ENCODE assay signal across 10 cellular contexts in the genomic region with DNA sequence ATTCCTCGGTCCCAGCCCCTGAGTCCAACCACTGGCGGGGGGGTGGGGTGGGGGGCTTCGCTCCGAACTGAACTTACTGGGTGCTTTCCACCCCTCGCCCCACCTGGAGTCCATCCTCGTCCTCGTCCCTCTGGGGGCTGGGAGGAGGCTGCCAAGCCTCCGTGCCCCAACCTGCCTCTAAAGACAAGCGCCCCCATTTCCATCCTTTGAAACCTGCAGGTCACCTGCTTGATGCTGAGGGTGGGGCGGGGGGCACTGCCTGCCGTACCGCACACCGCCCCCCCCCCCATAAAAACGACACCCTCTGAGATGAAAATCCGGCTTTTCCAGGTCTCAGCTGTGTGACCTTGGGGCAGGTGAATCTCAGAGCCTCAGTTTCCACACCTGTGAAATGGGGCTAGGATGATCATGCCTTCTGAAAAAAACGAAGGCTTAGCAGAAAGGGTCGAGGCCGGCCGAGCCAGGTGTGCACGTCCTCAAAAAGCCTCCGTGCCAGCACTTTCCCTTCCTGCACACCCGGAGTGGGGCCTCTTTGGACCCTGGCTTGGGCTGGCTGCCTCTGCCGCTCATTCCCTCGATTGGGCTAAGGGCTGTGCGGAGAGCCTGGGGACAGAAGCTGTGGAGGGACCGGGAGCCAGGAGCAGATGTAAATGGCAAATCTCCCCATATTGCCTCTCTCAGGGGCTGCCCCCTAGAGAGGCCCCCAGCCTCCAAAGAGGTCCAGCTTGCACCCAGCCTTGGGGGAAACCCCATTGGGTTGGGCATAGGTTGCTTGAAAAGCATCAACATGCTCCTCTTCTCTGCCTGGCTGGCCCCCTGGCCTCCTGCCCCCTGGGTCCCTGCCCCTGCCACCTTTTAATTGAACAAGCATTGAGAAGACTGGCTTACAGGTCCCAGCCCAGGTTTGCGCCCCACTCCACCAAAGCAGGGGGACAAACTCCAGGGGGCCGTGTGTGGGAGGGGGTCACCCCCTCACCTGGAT. TPM values are rescaled to one million over a fixed set of nuclear protein-coding genes. Genes with fewer than 3 reads are reported as not detected.
A peak's percentile ranks its signal among the peaks of the same experiment; 100 is the strongest.
DNase-seq lines count a peak whose midpoint lies in the region; ATAC-seq, FAIRE-seq and TF ChIP-seq lines count a peak whose summit lies in the region.
"Had no signal": no experiment of that assay in that cellular context is flagged by ENCODE, and none has a peak within 500 bp of the region (broad histone marks: within the 10 kb centered on the region; RNA-seq: fewer than 3 reads in every experiment).

No MANE protein-coding gene starts in this region.

- WGBS in H9 (ENCODE audit: extremely low coverage, insufficient read length, low lambda C conversion rate): no CpG with 5 or more reads among the region's 28 CpGs
- WGBS in smooth muscle cell (ENCODE audit: low lambda C conversion rate): 47% methylated on average over 25 of the region's 28 CpGs

- H3K9ac ChIP-seq in H9 (ENCODE audit: extremely low read depth, insufficient read length, low read length) (no peak overlapping the region), astrocyte (ENCODE audit: low read length) (no peak overlapping the region), kidney (ENCODE audit: low read length in 2 of 2) (no peak overlapping the region), smooth muscle cell (ENCODE audit: low read depth) (no peak overlapping the region)

- no peak overlapping the region for H3K23ac ChIP-seq in H9 (ENCODE audit: insufficient read length, low read depth, low read length)

- H3K27ac ChIP-seq in H9 (ENCODE audit: insufficient read length, low read depth, low read length) (no peak overlapping the region), astrocyte (ENCODE audit: low read depth, low read length) (no peak overlapping the region), kidney (ENCODE audit: low read depth in 2 of 2, low read length in 2 of 2) (no peak overlapping the region), smooth muscle cell (ENCODE audit: low read depth) (no peak overlapping the region)

- H2AFZ ChIP-seq in H9 (ENCODE audit: low read length) (no peak overlapping the region), astrocyte (ENCODE audit: low read depth, low read length) (no peak overlapping the region), smooth muscle cell (ENCODE audit: low read depth) (no peak overlapping the region)

- ATAC-seq in GM18861 (IDR thresholded peaks at IDR 0.05; ENCODE audit: unreplicated experiment): no peak
- ATAC-seq: T-cell had no signal

- H4K20me1 ChIP-seq in H9 (ENCODE audit: control insufficient read depth, insufficient read depth, insufficient read length): no peaks in the 10 kb centered on the region
- peaks cover 19% of the 10 kb centered on the region for H4K20me1 ChIP-seq in astrocyte (ENCODE audit: insufficient read depth, low read length)
- peaks cover 48% of the 10 kb centered on the region for H4K20me1 ChIP-seq in smooth muscle cell (ENCODE audit: low read depth)

- FAIRE-seq in astrocyte (lab: Jason Lieb, UNC): no peak
- no peak for FAIRE-seq in kidney (lab: Jason Lieb, UNC)
- FAIRE-seq: HTR-8/SVneo had no signal

- H2BK5ac ChIP-seq in H9 (ENCODE audit: insufficient read length, low read length): no peak overlapping the region

- H3K27me3 Mint-ChIP-seq in H9 (ENCODE audit: low read depth) (peaks cover 71% of the 10 kb centered on the region), astrocyte (ENCODE audit: low read depth, unreplicated experiment) (peaks cover 2% of the 10 kb centered on the region), endothelial cell (ENCODE audit: unreplicated experiment) (peaks cover 12% of the 10 kb centered on the region)

- H3K4ac ChIP-seq in H9 (ENCODE audit: low read depth, low read length): no peak overlapping the region

- H4K8ac ChIP-seq in H9 (replicated peaks; ENCODE audit: insufficient read length, low read depth, low read length): no peak overlapping the region

- peaks cover 8% of the 10 kb centered on the region for H3F3A ChIP-seq in smooth muscle cell (ENCODE audit: low read depth)

- H3K9me3 ChIP-seq in H9 (ENCODE audit: control insufficient read depth, low read depth, low read length): no peaks in the 10 kb centered on the region
- H3K9me3 ChIP-seq in astrocyte (ENCODE audit: insufficient read depth, low read depth, low read length): no peaks in the 10 kb centered on the region
- no peaks in the 10 kb centered on the region for H3K9me3 ChIP-seq in kidney (ENCODE audit: control insufficient read depth in 1 of 2, low read length in 2 of 2)
- H3K9me3 ChIP-seq in smooth muscle cell (replicated peaks; ENCODE audit: low read depth): no peaks in the 10 kb centered on the region

- no peak overlapping the region for H3K27ac Mint-ChIP-seq in H9
- H3K27ac Mint-ChIP-seq in astrocyte (ENCODE audit: unreplicated experiment): no peak overlapping the region
- no peak overlapping the region for H3K27ac Mint-ChIP-seq in endothelial cell (ENCODE audit: unreplicated experiment)
- H3K27ac Mint-ChIP-seq: T-cell had no signal

- H3T11ph ChIP-seq in H9 (ENCODE audit: low read length): no peak overlapping the region

- H3K36me3 ChIP-seq in astrocyte (ENCODE audit: insufficient read depth, low read length): no peaks in the 10 kb centered on the region
- no peaks in the 10 kb centered on the region for H3K36me3 ChIP-seq in kidney (ENCODE audit: control insufficient read depth in 1 of 2, insufficient read depth in 2 of 2, low read length in 2 of 2)
- H3K36me3 ChIP-seq in smooth muscle cell (ENCODE audit: low read depth): no peaks in the 10 kb centered on the region

- no peak overlapping the region for H3K14ac ChIP-seq in H9 (ENCODE audit: insufficient read depth, low read length)

- H3K4me1 Mint-ChIP-seq in H9 (peaks cover 4 to 17% of the 10 kb centered on the region in 2 experiments), astrocyte (ENCODE audit: low read depth, unreplicated experiment) (no peaks in the 10 kb centered on the region), endothelial cell (ENCODE audit: unreplicated experiment) (peaks cover 5% of the 10 kb centered on the region)

- no peak overlapping the region for H3K18ac ChIP-seq in H9 (ENCODE audit: insufficient read length, low read depth, low read length)

- intact Hi-C loops in kidney (cut with DNase I): no loop called here

- H2BK15ac ChIP-seq in H9 (ENCODE audit: low read depth, low read length): no peak overlapping the region

- TF ChIP-seq CTCF in H9 (conservative IDR thresholded peaks at IDR 0.05): no peak
- TF ChIP-seq CTCF in astrocyte (IDR thresholded peaks at IDR 0.05; ENCODE audit: insufficient read depth, low read depth, low read length): no peak
- no peak for TF ChIP-seq CTCF in kidney (IDR thresholded peaks at IDR 0.05; ENCODE audit: borderline replicate concordance, extremely low read depth, insufficient read depth)
- no peak for TF ChIP-seq CTCF in smooth muscle cell (IDR thresholded peaks at IDR 0.05; ENCODE audit: borderline replicate concordance, insufficient read depth, poor library complexity, severe bottlenecking)
- TF ChIP-seq CTCF in endothelial cell (IDR thresholded peaks at IDR 0.05; ENCODE audit: unreplicated experiment): no peak

- no peaks in the 10 kb centered on the region for H3K79me2 ChIP-seq in H9 (ENCODE audit: insufficient read depth, low read length)
- no peaks in the 10 kb centered on the region for H3K79me2 ChIP-seq in astrocyte (ENCODE audit: insufficient read depth, low read length)
- H3K79me2 ChIP-seq in smooth muscle cell (ENCODE audit: low read depth): no peaks in the 10 kb centered on the region

- no peak overlapping the region for H4K91ac ChIP-seq in H9 (ENCODE audit: insufficient read length, low read depth, low read length)

- H2BK12ac ChIP-seq in H9 (ENCODE audit: insufficient read length, low read depth, low read length): no peak overlapping the region

- no peaks in the 10 kb centered on the region for H3K9me3 Mint-ChIP-seq in H9
- H3K9me3 Mint-ChIP-seq in astrocyte (ENCODE audit: unreplicated experiment): no peaks in the 10 kb centered on the region
- H3K9me3 Mint-ChIP-seq in endothelial cell (ENCODE audit: unreplicated experiment): no peaks in the 10 kb centered on the region
- H3K9me3 Mint-ChIP-seq: T-cell had no signal

- no peak overlapping the region for H2BK120ac ChIP-seq in H9 (ENCODE audit: low read depth, low read length, poor library complexity, severe bottlenecking)

- H3K4me1 ChIP-seq in H9 (ENCODE audit: insufficient read depth, low read length) (no peaks in the 10 kb centered on the region), astrocyte (ENCODE audit: insufficient read depth, low read length) (peaks cover 19% of the 10 kb centered on the region), kidney (ENCODE audit: control insufficient read depth in 1 of 2, insufficient read depth in 1 of 2, low read depth in 1 of 2, low read length in 2 of 2) (peaks cover 0 to 6% of the 10 kb centered on the region in 2 donors), smooth muscle cell (ENCODE audit: low read depth) (peaks cover 20% of the 10 kb centered on the region)

- H3K4me3 ChIP-seq in astrocyte (ENCODE audit: insufficient read depth, low read depth, low read length) (no peak overlapping the region), kidney (ENCODE audit: low read length in 2 of 2) (no peak overlapping the region), smooth muscle cell (peak overlapping the region; percentile 63)

- H3K4me3 Mint-ChIP-seq in H9 (peak overlapping the region; percentile 49 to 74), astrocyte (ENCODE audit: unreplicated experiment) (peak overlapping the region; percentile 64), endothelial cell (ENCODE audit: unreplicated experiment) (no peak overlapping the region)

- no peak overlapping the region for H4K5ac ChIP-seq in H9 (ENCODE audit: insufficient read length, low read depth, low read length)

- H3K23me2 ChIP-seq in H9 (ENCODE audit: insufficient read length, low read depth, low read length, poor library complexity, severe bottlenecking): peaks cover 11% of the 10 kb centered on the region

- H3K36me3 Mint-ChIP-seq in H9 (ENCODE audit: insufficient read depth in 1 of 3, low read depth in 3 of 3) (no peaks in the 10 kb centered on the region), astrocyte (ENCODE audit: low read depth, unreplicated experiment) (no peaks in the 10 kb centered on the region), endothelial cell (ENCODE audit: low read depth, unreplicated experiment) (no peaks in the 10 kb centered on the region)
- H3K36me3 Mint-ChIP-seq: T-cell had no signal

- H3K56ac ChIP-seq in H9 (ENCODE audit: insufficient read length, low read depth, low read length): no peak overlapping the region

- H2BK20ac ChIP-seq in H9 (ENCODE audit: low read depth, low read length, poor library complexity, severe bottlenecking): no peak overlapping the region

- peak overlapping the region; percentile 32 for H3K4me2 ChIP-seq in H9 (ENCODE audit: insufficient read depth, insufficient read length, low read length)
- H3K4me2 ChIP-seq in astrocyte (ENCODE audit: low read length): peak overlapping the region; percentile 80
- peak overlapping the region; percentile 90 for H3K4me2 ChIP-seq in smooth muscle cell

- no peaks in the 10 kb centered on the region for H3K79me1 ChIP-seq in H9 (ENCODE audit: insufficient read depth, low read depth, low read length, poor library complexity, severe bottlenecking)

- H2AK5ac ChIP-seq in H9 (ENCODE audit: insufficient read length, low read length): no peak overlapping the region

- peak; percentile 31 for DNase-seq in H9
- DNase-seq in astrocyte (ENCODE audit: low read depth): no peak
- peak; percentile 60 for DNase-seq in kidney
- DNase-seq in smooth muscle cell (lab: John Stamatoyannopoulos, UW; ENCODE audit: unreplicated experiment): no peak
- no peak for DNase-seq in activated CD4-positive, alpha-beta T cell treated with anti-CD3 and anti-CD28 coated beads, Interleukin-2, amount 50 U/mL, for 48 hours
- no peak for DNase-seq in endothelial cell (ENCODE audit: low spot score)
- DNase-seq: effector CD8-positive, alpha-beta T cell had no signal

- H3K27me3 ChIP-seq in H9 (ENCODE audit: insufficient read depth, low read length) (peaks cover 35% of the 10 kb centered on the region; the same call in 1 of the 2 replicates), astrocyte (ENCODE audit: insufficient read depth, low read length) (peaks cover 9% of the 10 kb centered on the region), smooth muscle cell (ENCODE audit: low read depth) (peaks cover 15% of the 10 kb centered on the region)

RNA-seq across cellular contexts. Expression of a gene that starts 1.1 kb away (rescaled TPM):
- total RNA-seq in H9 (2021) (3.7 and 4.0 TPM in 2 replicates), astrocyte (18.0 and 19.7 TPM in 2 replicates), kidney (3.8 TPM), smooth muscle cell (4.2 and 6.4 TPM in 2 replicates), endothelial cell (ENCODE audit: unreplicated experiment) (10.6 TPM)
- polyA plus RNA-seq in kidney (ENCODE audit: insufficient read depth, low read depth, low replicate concordance) (3.5 TPM), smooth muscle cell (4.5 and 6.2 TPM in 2 replicates)

Comparison
In these comparisons a context has a peak if more than half of its experiments do, and no peak if none do; other contexts are left out.
1. DNase-seq: peak in H9 (single experiment) and kidney (single experiment); none in astrocyte (single experiment), smooth muscle cell (single experiment), activated CD4-positive, alpha-beta T cell treated with anti-CD3 and anti-CD28 coated beads, Interleukin-2, amount 50 U/mL, for 48 hours (0 of 2) and endothelial cell (single experiment).
2. H3K4me2 ChIP-seq: peak in every context shown above with its lines; median percentile 90 in smooth muscle cell; 80 in astrocyte; 32 in H9.